ENCODE assay signal across 21 cellular contexts in the genomic region with DNA sequence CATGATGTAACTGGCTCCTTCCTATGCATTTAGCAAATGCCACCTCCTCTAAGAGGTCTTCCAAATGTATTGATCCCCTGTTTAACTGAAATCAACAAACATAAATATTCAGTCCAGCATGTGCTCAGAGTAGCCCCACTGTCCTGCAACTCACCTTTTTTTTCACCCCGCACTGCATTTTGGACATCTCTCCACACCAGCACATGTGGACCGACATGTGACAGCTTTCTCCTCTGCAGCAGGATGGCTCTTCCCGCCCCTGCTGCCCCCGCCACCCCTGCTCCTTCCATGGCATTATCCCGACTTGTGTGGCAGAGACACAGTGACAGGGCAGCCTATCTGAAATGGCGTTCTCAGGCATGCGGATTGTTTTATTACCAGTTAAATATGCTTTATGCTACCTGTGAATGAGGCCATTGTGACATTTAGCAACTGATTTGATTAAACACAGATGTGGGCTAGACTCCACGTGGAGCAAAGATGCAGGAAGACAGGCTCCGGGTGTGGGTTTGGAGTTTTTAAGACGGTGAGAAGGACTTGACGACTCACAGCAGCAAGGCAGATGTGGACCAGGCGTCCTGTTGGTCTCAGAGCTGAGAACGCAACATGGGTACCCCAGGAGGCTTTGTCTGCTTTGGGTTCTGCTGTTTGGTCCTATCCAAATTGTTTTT.
A peak's percentile ranks its signal among the peaks of the same experiment; 100 is the strongest.
DNase-seq lines count a peak whose midpoint lies in the region; ATAC-seq and TF ChIP-seq lines count a peak whose summit lies in the region.
"Had no signal": no experiment of that assay in that cellular context is flagged by ENCODE, and none has a peak within 500 bp of the region (broad histone marks: within the 10 kb centered on the region; RNA-seq: fewer than 3 reads in every experiment).

No MANE protein-coding gene starts in this region.

- peaks cover 8% of the 10 kb centered on the region for H3K36me3 Mint-ChIP-seq in glutamatergic neuron (ENCODE audit: unreplicated experiment)
- H3K36me3 Mint-ChIP-seq in stimulated activated effector memory CD8-positive, alpha-beta T cell treated with anti-CD3 and anti-CD28 coated beads, Interleukin-12 subunit alpha, Interleukin-12 subunit beta, amount 100 ng/mL, for 72 hours, result no peaks in the 10 kb centered on the region

- H3K4me3 ChIP-seq in AG09309 (ENCODE audit: control insufficient read depth, low read depth, low read length) (no peak overlapping the region), HFF-Myc (replicated peaks; ENCODE audit: low read depth, low read length) (no peak overlapping the region), colonic mucosa (no peak overlapping the region)
- H3K4me3 ChIP-seq: heart right ventricle, Peyer's patch had no signal

- H3K27me3 ChIP-seq in colonic mucosa, result no peaks in the 10 kb centered on the region
- H3K27me3 ChIP-seq: Peyer's patch had no signal

- peak overlapping the region; percentile 30 for H3K27ac Mint-ChIP-seq in glutamatergic neuron (ENCODE audit: unreplicated experiment)
- no peak overlapping the region for H3K27ac Mint-ChIP-seq in stimulated activated effector memory CD8-positive, alpha-beta T cell treated with anti-CD3 and anti-CD28 coated beads, Interleukin-12 subunit alpha, Interleukin-12 subunit beta, amount 100 ng/mL, for 72 hours
- H3K27ac Mint-ChIP-seq: activated CD4-positive, alpha-beta T cell treated with anti-CD3 and anti-CD28 coated beads, Interleukin-2, amount 10 ng/mL, durations not matched to agents 24 days and 14 days; activated naive CD4-positive, alpha-beta T cell treated with anti-CD3 and anti-CD28 coated beads for 36 hours; effector memory CD8-positive, alpha-beta T cell; memory B cell had no signal

- no peak overlapping the region for H3K27ac ChIP-seq in colonic mucosa
- H3K27ac ChIP-seq: heart right ventricle, Peyer's patch, VCaP had no signal

- ATAC-seq in GM21737 (IDR thresholded peaks at IDR 0.05; ENCODE audit: unreplicated experiment), result no peak
- ATAC-seq in stimulated activated effector memory CD8-positive, alpha-beta T cell treated with anti-CD3 and anti-CD28 coated beads, Interleukin-12 subunit alpha, Interleukin-12 subunit beta, amount 100 ng/mL, for 72 hours, result no peak
- ATAC-seq: effector memory CD8-positive, alpha-beta T cell; heart right ventricle had no signal

- H3K27me3 Mint-ChIP-seq in glutamatergic neuron (ENCODE audit: unreplicated experiment), result peaks cover 9% of the 10 kb centered on the region

- TF ChIP-seq CTCF in AG09309 (IDR thresholded peaks at IDR 0.05; ENCODE audit: control insufficient read depth, insufficient read depth, low read depth, low read length, missing control alignments), result no peak
- TF ChIP-seq CTCF in HFF-Myc (IDR thresholded peaks at IDR 0.05; ENCODE audit: low read depth, low read length, missing control alignments), result no peak
- TF ChIP-seq CTCF in colonic mucosa (IDR thresholded peaks at IDR 0.05), result no peak
- TF ChIP-seq CTCF in glutamatergic neuron (IDR thresholded peaks at IDR 0.05; ENCODE audit: partially characterized antibody, unreplicated experiment), result no peak

- peaks cover 15% of the 10 kb centered on the region for H3K4me1 Mint-ChIP-seq in glutamatergic neuron (ENCODE audit: low read depth, unreplicated experiment)
- no peaks in the 10 kb centered on the region for H3K4me1 Mint-ChIP-seq in stimulated activated effector memory CD8-positive, alpha-beta T cell treated with anti-CD3 and anti-CD28 coated beads, Interleukin-12 subunit alpha, Interleukin-12 subunit beta, amount 100 ng/mL, for 72 hours
- H3K4me1 Mint-ChIP-seq: activated CD4-positive, alpha-beta T cell treated with anti-CD3 and anti-CD28 coated beads, Interleukin-2, amount 10 ng/mL, durations not matched to agents 24 days and 14 days; memory B cell had no signal

- no peak overlapping the region for H3K9ac ChIP-seq in colonic mucosa (ENCODE audit: low read depth in 2 of 2, low read length in 2 of 2)

- H3K36me3 ChIP-seq in colonic mucosa, result no peaks in the 10 kb centered on the region
- H3K36me3 ChIP-seq: heart right ventricle, Peyer's patch had no signal

- H3K4me1 ChIP-seq in colonic mucosa, result no peaks in the 10 kb centered on the region
- H3K4me1 ChIP-seq: heart right ventricle, Peyer's patch had no signal

- H3K9me3 ChIP-seq in colonic mucosa, result no peaks in the 10 kb centered on the region
- H3K9me3 ChIP-seq: heart right ventricle, Peyer's patch had no signal

- H3K9me3 Mint-ChIP-seq in glutamatergic neuron (ENCODE audit: unreplicated experiment), result peaks cover 4% of the 10 kb centered on the region
- no peaks in the 10 kb centered on the region for H3K9me3 Mint-ChIP-seq in stimulated activated effector memory CD8-positive, alpha-beta T cell treated with anti-CD3 and anti-CD28 coated beads, Interleukin-12 subunit alpha, Interleukin-12 subunit beta, amount 100 ng/mL, for 72 hours
- H3K9me3 Mint-ChIP-seq: activated CD4-positive, alpha-beta T cell treated with anti-CD3 and anti-CD28 coated beads, Interleukin-2, amount 10 ng/mL, durations not matched to agents 24 days and 14 days; activated naive CD4-positive, alpha-beta T cell treated with anti-CD3 and anti-CD28 coated beads for 36 hours; effector memory CD8-positive, alpha-beta T cell had no signal

- intact Hi-C loops in colonic mucosa (cut with DNase I), result no loop called here

- DNase-seq in AG09309 (ENCODE audit: low read depth), result peak; percentile 23
- peak; percentile 92 for DNase-seq in HFF-Myc (ENCODE audit: extremely low read depth, low read depth)
- DNase-seq in colonic mucosa, result peak; percentile 25
- DNase-seq in glutamatergic neuron, result no peak
- DNase-seq in D341Med (ENCODE audit: low spot score), result no peak
- DNase-seq in stimulated activated effector memory CD8-positive, alpha-beta T cell treated with anti-CD3 and anti-CD28 coated beads, Interleukin-12 subunit alpha, Interleukin-12 subunit beta, amount 100 ng/mL, for 72 hours (ENCODE audit: low spot score in 2 of 2), result no peak
- no peak for DNase-seq in NCI-H1092 treated with DMSO at 0.1 percent for 48 hours (lab: John Stamatoyannopoulos, UW)
- DNase-seq: activated CD4-positive, alpha-beta T cell treated with anti-CD3 and anti-CD28 coated beads, Interleukin-2, amount 10 ng/mL, durations not matched to agents 24 days and 14 days; activated naive CD4-positive, alpha-beta T cell treated with anti-CD3 and anti-CD28 coated beads for 36 hours; activated T-cell treated with anti-CD3 and anti-CD28 coated beads, Interleukin-2, amount 50 U/mL, for 48 hours; amniotic stem cell; effector memory CD8-positive, alpha-beta T cell; heart right ventricle; KG1; NCI-H2171; NCI-H510A treated with DMSO at 0.1 percent for 48 hours; nucleus accumbens; Peyer's patch had no signal

- H3K4me3 Mint-ChIP-seq in glutamatergic neuron (ENCODE audit: unreplicated experiment), result no peak overlapping the region
- H3K4me3 Mint-ChIP-seq in stimulated activated effector memory CD8-positive, alpha-beta T cell treated with anti-CD3 and anti-CD28 coated beads, Interleukin-12 subunit alpha, Interleukin-12 subunit beta, amount 100 ng/mL, for 72 hours, result no peak overlapping the region
- H3K4me3 Mint-ChIP-seq: activated CD4-positive, alpha-beta T cell treated with anti-CD3 and anti-CD28 coated beads, Interleukin-2, amount 10 ng/mL, durations not matched to agents 24 days and 14 days; activated naive CD4-positive, alpha-beta T cell treated with anti-CD3 and anti-CD28 coated beads for 36 hours; effector memory CD8-positive, alpha-beta T cell; memory B cell had no signal

Comparison
In these comparisons a context has a peak if more than half of its experiments do, and no peak if none do; other contexts are left out.
1. DNase-seq: peak in AG09309 (single experiment), HFF-Myc (single experiment) and colonic mucosa (single experiment); none in glutamatergic neuron (single experiment), D341Med (single experiment), stimulated activated effector memory CD8-positive, alpha-beta T cell treated with anti-CD3 and anti-CD28 coated beads, Interleukin-12 subunit alpha, Interleukin-12 subunit beta, amount 100 ng/mL, for 72 hours (0 of 2) and NCI-H1092 treated with DMSO at 0.1 percent for 48 hours (single experiment).